Comparison of ENCODE assay signal across 26 cellular contexts in the genomic region with DNA sequence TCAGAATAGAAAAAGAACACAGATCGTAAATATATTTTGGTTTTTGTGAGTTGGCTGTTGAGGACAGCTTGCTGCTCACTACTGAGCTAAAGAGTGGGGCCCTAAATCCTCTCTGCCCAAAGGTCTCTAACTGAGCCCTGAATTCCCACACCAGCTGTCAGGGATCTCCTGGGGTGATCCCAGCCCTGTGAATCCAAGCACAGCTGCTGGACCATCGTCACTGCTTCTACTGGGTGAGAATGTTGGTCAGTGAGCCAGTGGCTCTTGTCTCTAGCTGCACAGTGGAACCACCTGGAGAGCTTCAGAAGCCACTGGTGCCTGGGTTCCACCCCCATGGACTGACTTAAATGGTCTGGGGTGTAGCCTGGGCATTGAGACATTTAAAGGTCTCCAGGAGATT. TPM values are rescaled to one million over a fixed set of nuclear protein-coding genes. Genes with fewer than 3 reads are reported as not detected.
DNase-seq lines count a peak whose midpoint lies in the region; ATAC-seq, FAIRE-seq and TF ChIP-seq lines count a peak whose summit lies in the region.
"Had no signal": no experiment of that assay in that cellular context is flagged by ENCODE, and none has a peak within 500 bp of the region (broad histone marks: within the 10 kb centered on the region; RNA-seq: fewer than 3 reads in every experiment).

No MANE protein-coding gene starts in this region.

- H3K27ac Mint-ChIP-seq in HFFc6 (peak overlapping the region; percentile 70), astrocyte (ENCODE audit: unreplicated experiment) (peak overlapping the region; percentile 80)
- H3K27ac Mint-ChIP-seq: activated CD8-positive, alpha-beta T cell treated with anti-CD3 and anti-CD28 coated beads for 36 hours; T-helper 2 cell treated with Interferon-gamma antibody and Interleukin-4, amounts not matched to agents 5 μg/mL and 100 μg/mL, for 36 hours had no signal

- no peaks in the 10 kb centered on the region for H4K20me1 ChIP-seq in astrocyte (ENCODE audit: insufficient read depth, low read length)

- no peak for TF ChIP-seq CTCF in HFFc6 (IDR thresholded peaks at IDR 0.05)
- no peak for TF ChIP-seq CTCF in astrocyte (IDR thresholded peaks at IDR 0.05; ENCODE audit: insufficient read depth, low read depth, low read length)
- no peak for TF ChIP-seq CTCF in sigmoid colon (IDR thresholded peaks at IDR 0.05)

- H3K4me3 ChIP-seq in astrocyte (ENCODE audit: insufficient read depth, low read depth, low read length) (no peak overlapping the region), right cardiac atrium (ENCODE audit: low read length) (no peak overlapping the region), sigmoid colon (no peak overlapping the region)
- H3K4me3 ChIP-seq: thoracic aorta had no signal

- TF ChIP-seq POLR2A in sigmoid colon (IDR thresholded peaks at IDR 0.05): no peak

- H3K36me3 ChIP-seq in astrocyte (ENCODE audit: insufficient read depth, low read length) (peaks cover 15% of the 10 kb centered on the region), sigmoid colon (peaks cover 0 to 52% (median 0%) of the 10 kb centered on the region in 4 donors)
- H3K36me3 ChIP-seq: neutrophil had no signal

- H3K4me1 ChIP-seq in astrocyte (ENCODE audit: insufficient read depth, low read length) (peaks cover 17% of the 10 kb centered on the region), right cardiac atrium (ENCODE audit: control insufficient read depth, insufficient read depth, low read length) (peaks cover 5% of the 10 kb centered on the region), sigmoid colon (peaks cover 0 to 32% (median 13%) of the 10 kb centered on the region in 4 donors)

- H3K9me3 Mint-ChIP-seq in HFFc6: no peaks in the 10 kb centered on the region
- H3K9me3 Mint-ChIP-seq in astrocyte (ENCODE audit: unreplicated experiment): no peaks in the 10 kb centered on the region
- H3K9me3 Mint-ChIP-seq: activated CD8-positive, alpha-beta T cell treated with anti-CD3 and anti-CD28 coated beads for 36 hours; T-helper 2 cell treated with Interferon-gamma antibody and Interleukin-4, amounts not matched to agents 5 μg/mL and 100 μg/mL, for 36 hours had no signal

- H3K4me3 Mint-ChIP-seq in HFFc6 (no peak overlapping the region), astrocyte (ENCODE audit: unreplicated experiment) (no peak overlapping the region)
- H3K4me3 Mint-ChIP-seq: activated CD8-positive, alpha-beta T cell treated with anti-CD3 and anti-CD28 coated beads for 36 hours; T-helper 2 cell treated with Interferon-gamma antibody and Interleukin-4, amounts not matched to agents 5 μg/mL and 100 μg/mL, for 36 hours had no signal

- H3K27me3 ChIP-seq in astrocyte (ENCODE audit: insufficient read depth, low read length) (no peaks in the 10 kb centered on the region), right cardiac atrium (ENCODE audit: control insufficient read depth, insufficient read depth) (no peaks in the 10 kb centered on the region), sigmoid colon (no peaks in the 10 kb centered on the region)
- H3K27me3 ChIP-seq: neutrophil had no signal

- H3K27me3 Mint-ChIP-seq in HFFc6 (ENCODE audit: insufficient read depth): peaks cover 2% of the 10 kb centered on the region; the same call in 1 of the 2 replicates
- no peaks in the 10 kb centered on the region for H3K27me3 Mint-ChIP-seq in astrocyte (ENCODE audit: low read depth, unreplicated experiment)
- H3K27me3 Mint-ChIP-seq: activated CD8-positive, alpha-beta T cell treated with anti-CD3 and anti-CD28 coated beads for 36 hours had no signal

- H3K27ac ChIP-seq in astrocyte (ENCODE audit: low read depth, low read length) (peak overlapping the region; percentile 52), right cardiac atrium (ENCODE audit: low read length) (peak overlapping the region; percentile 13), sigmoid colon (peak overlapping the region in 3 of 4 donors; percentile 2 to 53 (median 47))
- H3K27ac ChIP-seq: C4-2B, HL-60, neutrophil, thoracic aorta had no signal

- no peak overlapping the region for H2AFZ ChIP-seq in astrocyte (ENCODE audit: low read depth, low read length)

- H3K36me3 Mint-ChIP-seq in HFFc6 (ENCODE audit: low read depth): peaks cover 58% of the 10 kb centered on the region
- H3K36me3 Mint-ChIP-seq in astrocyte (ENCODE audit: low read depth, unreplicated experiment): peaks cover 28% of the 10 kb centered on the region

- no peak for FAIRE-seq in astrocyte (lab: Jason Lieb, UNC)

- peak; percentile 37 to 40 for ATAC-seq in right cardiac atrium
- ATAC-seq: activated CD8-positive, alpha-beta T cell treated with anti-CD3 and anti-CD28 coated beads for 36 hours; left colon; Panc1 had no signal

- 61% methylated on average over 2 of the region's 2 CpGs for WGBS in right cardiac atrium
- 77 to 83% methylated on average over 2 of the region's 2 CpGs for WGBS in sigmoid colon, 2 donors

- H3K9ac ChIP-seq in astrocyte (ENCODE audit: low read length): no peak overlapping the region

- intact Hi-C loops in right cardiac atrium (cut with DNase I): no loop called here
- intact Hi-C loops in sigmoid colon (cut with DNase I): no loop called here

- no peak for DNase-seq in HFFc6
- DNase-seq in astrocyte (ENCODE audit: low read depth): no peak
- DNase-seq in right cardiac atrium: no peak
- DNase-seq in sigmoid colon: no peak
- DNase-seq in NCI-H2171 (lab: John Stamatoyannopoulos, UW): no peak
- DNase-seq in NCI-H345 (lab: John Stamatoyannopoulos, UW): no peak
- no peak for DNase-seq in stimulated activated CD4-positive, alpha-beta T cell treated with anti-CD3 and anti-CD28 coated beads, Interleukin-4, amount 100 ng/mL, for 4 hours
- DNase-seq in NCI-H526 (lab: John Stamatoyannopoulos, UW): no peak
- DNase-seq: activated CD4-positive, CD25-positive, alpha-beta regulatory T cell; activated CD8-positive, alpha-beta T cell treated with anti-CD3 and anti-CD28 coated beads for 36 hours; activated naive CD4-positive, alpha-beta T cell treated with Interleukin-2 at 50 U/mL for 16 hours; activated T-cell treated with anti-CD3 and anti-CD28 coated beads, Interleukin-2, amount 50 U/mL, for 1 hour; amniotic stem cell; central memory CD4-positive, alpha-beta T cell; erythroblast; left colon; midbrain; MM.1S; NCI-H2227 treated with DMSO at 0.1 percent for 48 hours; stimulated activated CD4-positive, alpha-beta T cell treated with anti-CD3 and anti-CD28 coated beads, Interleukin-15, amount 100 ng/mL, for 24 hours had no signal

- no peak for TF ChIP-seq EP300 in sigmoid colon (IDR thresholded peaks at IDR 0.05)

- H3K9me3 ChIP-seq in astrocyte (ENCODE audit: insufficient read depth, low read depth, low read length) (no peaks in the 10 kb centered on the region), right cardiac atrium (ENCODE audit: control insufficient read depth, low read length) (no peaks in the 10 kb centered on the region), sigmoid colon (no peaks in the 10 kb centered on the region)
- H3K9me3 ChIP-seq: neutrophil, thoracic aorta had no signal

- peaks cover 4% of the 10 kb centered on the region for H3K79me2 ChIP-seq in astrocyte (ENCODE audit: insufficient read depth, low read length)

- H3K4me1 Mint-ChIP-seq in HFFc6 (ENCODE audit: low read depth) (peaks cover 72% of the 10 kb centered on the region), astrocyte (ENCODE audit: low read depth, unreplicated experiment) (peaks cover 36% of the 10 kb centered on the region)

- no peak overlapping the region for H3K4me2 ChIP-seq in astrocyte (ENCODE audit: low read length)

RNA-seq across cellular contexts. Expression of a gene that starts 58.5 kb away (rescaled TPM):
- 1 to 10 TPM; 1.1 to 8.1 (median 2.2) TPM for total RNA-seq in HFFc6 (2021; fragmentation: NEBNext Ultra II Directional; extraction: Animal tissue kit (Norgen Biotek cat#: 25700))
- total RNA-seq in astrocyte (21.3 and 27.7 TPM in 2 replicates), right cardiac atrium (10 to 100 TPM; 34.7 to 53.7 (median 44.0) TPM), sigmoid colon (10 to 100 TPM; 19.9 to 44.1 (median 31.3) TPM)
- polyA plus RNA-seq in right cardiac atrium (61.0 TPM), sigmoid colon (1 to 10 TPM in 2 of 3 donors, not detected in 1; 1.8 to 4.1 TPM)
- total RNA-seq: activated CD8-positive, alpha-beta T cell treated with anti-CD3 and anti-CD28 coated beads for 36 hours had no signal
